28 cellular contexts compared by ENCODE assay signal in genomic region chr16:89596957-89597644, GRCh38. TPM values are rescaled to one million over a fixed set of nuclear protein-coding genes. Genes with fewer than 3 reads are reported as not detected.
"Had no signal": no experiment of that assay in that cellular context is flagged by ENCODE, and none has a peak within 500 bp of the region (broad histone marks: within the 10 kb centered on the region; RNA-seq: fewer than 3 reads in every experiment).

No MANE protein-coding gene starts in this region.

- ATAC-seq: left lobe of liver; lower lobe of right lung; mucosa of descending colon; stimulated activated effector memory CD8-positive, alpha-beta T cell treated with anti-CD3 and anti-CD28 coated beads, Interleukin-12 subunit alpha, Interleukin-12 subunit beta, amount 100 ng/mL, for 72 hours had no signal

- H3K4me1 ChIP-seq: right lobe of liver had no signal

- DNase-seq: activated CD4-positive, alpha-beta memory T cell treated with anti-CD3 and anti-CD28 coated beads, Interleukin-2, amount 10 ng/mL, durations not matched to agents 7 days and 5 days; activated CD4-positive, alpha-beta T cell treated with anti-CD3 and anti-CD28 coated beads for 4 hours; activated gamma-delta T cell treated with Interleukin-2 at 50 U/mL for 16 hours; activated T-cell treated with anti-CD3 and anti-CD28 coated beads, Interleukin-2, amount 50 U/mL, for 1 hour; aorta; caudate nucleus; effector CD4-positive, alpha-beta T cell; erythroblast; foreskin fibroblast; lower lobe of right lung; mesendoderm; mucosa of descending colon; nephron progenitor cell; nucleus accumbens; right lobe of liver; stimulated activated CD4-positive, alpha-beta T cell treated with anti-CD3 and anti-CD28 coated beads, Interleukin-1b, Interleukin-23, amount 100 ng/mL, for 48 hours; stomach had no signal

- H3K27ac Mint-ChIP-seq: activated CD4-positive, alpha-beta memory T cell treated with anti-CD3 and anti-CD28 coated beads, Interleukin-2, amount 10 ng/mL, durations not matched to agents 7 days and 5 days; activated naive CD4-positive, alpha-beta T cell treated with anti-CD3 and anti-CD28 coated beads, Interleukin-2, amount 50 U/mL, for 24 hours; brain; dendritic cell treated with granulocyte-macrophage colony-stimulating factor and Interleukin-4, amounts not matched to agents 40 ng/mL and 50 ng/mL, for 4 days; nephron progenitor cell; stimulated activated effector memory CD8-positive, alpha-beta T cell treated with anti-CD3 and anti-CD28 coated beads, Interleukin-12 subunit alpha, Interleukin-12 subunit beta, amount 100 ng/mL, for 72 hours had no signal

- H3K9me3 Mint-ChIP-seq: activated CD4-positive, alpha-beta memory T cell treated with anti-CD3 and anti-CD28 coated beads, Interleukin-2, amount 10 ng/mL, durations not matched to agents 7 days and 5 days; activated naive CD4-positive, alpha-beta T cell treated with anti-CD3 and anti-CD28 coated beads, Interleukin-2, amount 50 U/mL, for 24 hours; dendritic cell treated with granulocyte-macrophage colony-stimulating factor and Interleukin-4, amounts not matched to agents 40 ng/mL and 50 ng/mL, for 4 days; nephron progenitor cell; stimulated activated effector memory CD8-positive, alpha-beta T cell treated with anti-CD3 and anti-CD28 coated beads, Interleukin-12 subunit alpha, Interleukin-12 subunit beta, amount 100 ng/mL, for 72 hours had no signal

- H3K36me3 Mint-ChIP-seq: activated naive CD4-positive, alpha-beta T cell treated with anti-CD3 and anti-CD28 coated beads, Interleukin-2, amount 50 U/mL, for 24 hours; brain; stimulated activated effector memory CD8-positive, alpha-beta T cell treated with anti-CD3 and anti-CD28 coated beads, Interleukin-12 subunit alpha, Interleukin-12 subunit beta, amount 100 ng/mL, for 72 hours had no signal

- H3K9me3 ChIP-seq: lower lobe of right lung, mucosa of descending colon, right lobe of liver, stomach, suprapubic skin, tibial nerve had no signal

- H3K4me3 Mint-ChIP-seq: activated CD4-positive, alpha-beta memory T cell treated with anti-CD3 and anti-CD28 coated beads, Interleukin-2, amount 10 ng/mL, durations not matched to agents 7 days and 5 days; activated naive CD4-positive, alpha-beta T cell treated with anti-CD3 and anti-CD28 coated beads, Interleukin-2, amount 50 U/mL, for 24 hours; brain; dendritic cell treated with granulocyte-macrophage colony-stimulating factor and Interleukin-4, amounts not matched to agents 40 ng/mL and 50 ng/mL, for 4 days; nephron progenitor cell; stimulated activated effector memory CD8-positive, alpha-beta T cell treated with anti-CD3 and anti-CD28 coated beads, Interleukin-12 subunit alpha, Interleukin-12 subunit beta, amount 100 ng/mL, for 72 hours had no signal

- H3K27ac ChIP-seq: lower lobe of right lung, right lobe of liver, skin epidermis, stomach, suprapubic skin, tibial nerve had no signal

- H3K36me3 ChIP-seq: lower lobe of right lung, right lobe of liver, stomach, suprapubic skin, tibial nerve had no signal

- H3K4me3 ChIP-seq: lower lobe of right lung, mucosa of descending colon, right lobe of liver, skin epidermis, stomach, suprapubic skin, tibial nerve had no signal

- H3K27me3 ChIP-seq: right lobe of liver, suprapubic skin had no signal

- H3K27me3 Mint-ChIP-seq: activated CD4-positive, alpha-beta memory T cell treated with anti-CD3 and anti-CD28 coated beads, Interleukin-2, amount 10 ng/mL, durations not matched to agents 7 days and 5 days; activated naive CD4-positive, alpha-beta T cell treated with anti-CD3 and anti-CD28 coated beads, Interleukin-2, amount 50 U/mL, for 24 hours had no signal

RNA-seq across cellular contexts. Expression of gene DPEP1, which starts 16.3 kb away (rescaled TPM):
- total RNA-seq: activated CD4-positive, alpha-beta memory T cell treated with anti-CD3 and anti-CD28 coated beads, Interleukin-2, amount 10 ng/mL, durations not matched to agents 7 days and 5 days; aorta; T-helper 2 cell treated with Interferon-gamma antibody and Interleukin-4, amounts not matched to agents 100 ng/mL and 5 ng/mL, for 36 hours had no signal
- polyA plus RNA-seq: fibroblast of lung had no signal

RNA-seq across cellular contexts. Expression of gene CPNE7, which starts 21.5 kb away (rescaled TPM):
- total RNA-seq: urinary bladder had no signal
